15 cellular contexts compared by ENCODE assay signal in the genomic region with DNA sequence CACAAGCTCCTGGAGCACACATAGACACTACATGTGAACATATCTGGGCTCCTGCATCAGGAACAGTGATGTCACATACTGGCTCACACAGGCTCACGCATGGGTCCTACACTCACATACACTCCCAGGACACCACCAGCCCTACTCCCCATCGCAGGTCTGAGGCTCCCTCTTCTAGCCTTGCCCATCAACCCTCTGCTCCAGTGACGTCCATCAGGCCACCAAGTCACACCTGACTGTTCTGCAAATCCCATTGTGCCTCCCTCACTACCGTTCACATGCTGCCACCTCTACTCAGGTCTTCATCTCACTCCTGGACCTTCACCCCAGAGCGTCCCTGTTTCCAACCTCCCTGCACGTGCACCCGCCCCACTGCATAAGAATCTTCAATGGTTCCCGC. TPM values are rescaled to one million over a fixed set of nuclear protein-coding genes. Genes with fewer than 3 reads are reported as not detected.
DNase-seq lines count a peak whose midpoint lies in the region; ATAC-seq and TF ChIP-seq lines count a peak whose summit lies in the region.
"Had no signal": no experiment of that assay in that cellular context is flagged by ENCODE, and none has a peak within 500 bp of the region (broad histone marks: within the 10 kb centered on the region; RNA-seq: fewer than 3 reads in every experiment).

No MANE protein-coding gene starts in this region.

- TF ChIP-seq CTCF in WTC11 (IDR thresholded peaks at IDR 0.05) (no peak), endothelial cell (IDR thresholded peaks at IDR 0.05; ENCODE audit: unreplicated experiment) (no peak), neural crest cell (conservative IDR thresholded peaks at IDR 0.05) (no peak)

- peak; percentile 17 for DNase-seq in activated CD8-positive, alpha-beta memory T cell treated with anti-CD3 and anti-CD28 coated beads for 24 hours
- no peak for DNase-seq in activated CD8-positive, alpha-beta memory T cell treated with anti-CD3 and anti-CD28 coated beads, Interleukin-2, amount 50 U/mL, for 4 hours
- DNase-seq in WTC11 (ENCODE audit: low spot score), result no peak
- DNase-seq in endothelial cell (ENCODE audit: low spot score), result no peak
- no peak for DNase-seq in neural crest cell (ENCODE audit: low read depth, low spot score)
- DNase-seq in AG20443 (ENCODE audit: low spot score), result no peak
- DNase-seq: BE2C; CD4-positive, alpha-beta memory T cell; COR-L47; DMS153; DMS79 treated with DMSO at 0.1 percent for 48 hours; EL; GOT3 had no signal

- H3K27ac Mint-ChIP-seq in WTC11 (peak overlapping the region; percentile 77), endothelial cell (ENCODE audit: unreplicated experiment) (peak overlapping the region; percentile 21), neural crest cell (ENCODE audit: unreplicated experiment) (peak overlapping the region; percentile 8)

- H3K27me3 Mint-ChIP-seq in WTC11 (ENCODE audit: low read depth) (no peaks in the 10 kb centered on the region), endothelial cell (ENCODE audit: unreplicated experiment) (peaks cover 18% of the 10 kb centered on the region), neural crest cell (ENCODE audit: low read depth) (no peaks in the 10 kb centered on the region)
- H3K27me3 Mint-ChIP-seq: CD4-positive, alpha-beta memory T cell had no signal

- CTCF ChIA-PET in WTC11 (lab: Charles Lee), result interaction anchor here (0.7 kb wide), 1 partner anchor 125 kb away, joined by 3 read pairs; no protein-coding TSS in a partner anchor

- ATAC-seq in WTC11, result no peak
- ATAC-seq in activated CD4-positive, CD25-positive, alpha-beta regulatory T cell treated with anti-CD3 and anti-CD28 coated beads, Interleukin-2, amount 50 U/mL, for 24 hours, result no peak

- H3K9me3 Mint-ChIP-seq in WTC11 (no peaks in the 10 kb centered on the region), endothelial cell (ENCODE audit: unreplicated experiment) (no peaks in the 10 kb centered on the region), neural crest cell (no peaks in the 10 kb centered on the region)
- H3K9me3 Mint-ChIP-seq: CD4-positive, alpha-beta memory T cell had no signal

- no peaks in the 10 kb centered on the region for H3K36me3 Mint-ChIP-seq in WTC11
- H3K36me3 Mint-ChIP-seq in endothelial cell (ENCODE audit: low read depth, unreplicated experiment), result peaks cover 22% of the 10 kb centered on the region
- peaks cover 3% of the 10 kb centered on the region for H3K36me3 Mint-ChIP-seq in neural crest cell (ENCODE audit: low read depth)

- POLR2A ChIA-PET in WTC11 (lab: Charles Lee), result no interaction called here

- H3K4me3 Mint-ChIP-seq in WTC11 (no peak overlapping the region), endothelial cell (ENCODE audit: unreplicated experiment) (peak overlapping the region; percentile 78), neural crest cell (no peak overlapping the region)
- H3K4me3 Mint-ChIP-seq: CD4-positive, alpha-beta memory T cell had no signal

- H3K4me1 Mint-ChIP-seq in WTC11, result peaks cover 10% of the 10 kb centered on the region; the same call in 1 of the 2 replicates
- H3K4me1 Mint-ChIP-seq in endothelial cell (ENCODE audit: unreplicated experiment), result peaks cover 3% of the 10 kb centered on the region
- H3K4me1 Mint-ChIP-seq in neural crest cell, result peaks cover 4% of the 10 kb centered on the region

TF ChIP-seq in WTC11, 78 proteins besides CTCF, POLR2A, EP300 and RAD21:
- TF ChIP-seq ZNF121 (CRISPR knock-in tag; IDR thresholded peaks at IDR 0.05), result no peak

RNA-seq across cellular contexts. Expression of a gene that starts 18.1 kb away (rescaled TPM):
- total RNA-seq in WTC11 (2021) (1.5 to 1.7 TPM (median 1.5 TPM) in 3 replicates), endothelial cell (ENCODE audit: unreplicated experiment) (3.6 TPM), neural crest cell (0.43 and 0.61 TPM in 2 replicates)
- total RNA-seq: HT1080 had no signal

RNA-seq across cellular contexts. Expression of a gene that starts 33.6 kb away (rescaled TPM):
- total RNA-seq in WTC11 (2021), result 35.6 to 39.2 TPM (median 38.2 TPM) in 3 replicates
- total RNA-seq in endothelial cell (ENCODE audit: unreplicated experiment), result 21.6 TPM
- 32.6 and 33.7 TPM in 2 replicates for total RNA-seq in neural crest cell

RNA-seq across cellular contexts. Expression of a gene that starts 34.0 kb away (rescaled TPM):
- total RNA-seq in WTC11 (2021) (66.3 to 71.7 TPM (median 70.0 TPM) in 3 replicates), endothelial cell (ENCODE audit: unreplicated experiment) (69.2 TPM), neural crest cell (54.2 and 55.9 TPM in 2 replicates)

RNA-seq across cellular contexts. Expression of a gene that starts 50.1 kb away (rescaled TPM):
- total RNA-seq in WTC11 (2021) (76.7 to 81.7 TPM (median 80.6 TPM) in 3 replicates), endothelial cell (ENCODE audit: unreplicated experiment) (69.9 TPM), neural crest cell (104 and 105 TPM in 2 replicates)

Comparison
In these comparisons a context has a peak if more than half of its experiments do, and no peak if none do; other contexts are left out.
1. H3K27ac Mint-ChIP-seq: peak in every context shown above with its lines; median percentile 77 in WTC11; 21 in endothelial cell; 8 in neural crest cell.